8 cellular contexts compared by ENCODE assay signal in the genomic region with DNA sequence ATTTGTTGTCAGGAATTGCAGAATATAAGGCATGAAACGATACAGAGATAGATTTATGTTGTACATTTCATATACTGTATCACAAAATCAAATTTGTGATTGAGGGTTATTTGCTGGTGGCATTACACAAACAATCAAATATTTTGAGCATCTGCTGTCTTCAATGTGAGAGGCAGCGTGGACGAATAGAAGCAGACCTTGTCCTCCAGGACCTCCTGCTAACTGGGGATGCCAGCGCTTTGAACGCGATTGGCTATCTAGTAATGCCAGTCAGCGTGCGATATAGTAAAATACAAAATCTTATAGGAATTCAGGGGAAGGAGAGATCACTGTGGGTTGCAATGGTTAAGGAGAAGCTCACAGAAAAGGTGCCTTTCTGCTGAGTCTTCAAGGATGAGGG. TPM values are rescaled to one million over a fixed set of nuclear protein-coding genes. Genes with fewer than 3 reads are reported as not detected.
DNase-seq lines count a peak whose midpoint lies in the region; ATAC-seq lines count a peak whose summit lies in the region.

No MANE protein-coding gene starts in this region.

- peak overlapping the region; percentile 78 for H3K4me3 Mint-ChIP-seq in activated CD4-positive, alpha-beta T cell treated with anti-CD3 and anti-CD28 coated beads for 36 hours
- H3K4me3 Mint-ChIP-seq in activated naive CD8-positive, alpha-beta T cell = peak overlapping the region; percentile 87

- peaks cover 11% of the 10 kb centered on the region for H3K9me3 Mint-ChIP-seq in activated CD4-positive, alpha-beta T cell treated with anti-CD3 and anti-CD28 coated beads for 36 hours (ENCODE audit: low read depth)
- peaks cover 12% of the 10 kb centered on the region for H3K9me3 Mint-ChIP-seq in activated naive CD8-positive, alpha-beta T cell (ENCODE audit: low read depth)

- ATAC-seq in activated CD4-positive, alpha-beta T cell treated with anti-CD3 and anti-CD28 coated beads for 36 hours = no peak
- ATAC-seq in HG02840 (IDR thresholded peaks at IDR 0.05; ENCODE audit: low FRiP score, unreplicated experiment) (no peak), GM18520 (IDR thresholded peaks at IDR 0.05; ENCODE audit: unreplicated experiment) (no peak)

- no peak overlapping the region for H3K27ac ChIP-seq in iPS-20b (ENCODE audit: low read length)
- peak overlapping the region; percentile 90 for H3K27ac ChIP-seq in stomach smooth muscle (ENCODE audit: low read length)

- no peaks in the 10 kb centered on the region for H3K9me3 ChIP-seq in iPS-20b (ENCODE audit: insufficient read depth, low read depth, low read length)
- no peaks in the 10 kb centered on the region for H3K9me3 ChIP-seq in stomach smooth muscle (ENCODE audit: control insufficient read depth in 2 of 2, low read length in 2 of 2)

- H3K4me1 ChIP-seq in iPS-20b (ENCODE audit: insufficient read depth, low read length) (peaks cover 15% of the 10 kb centered on the region; the same call in 1 of the 2 replicates), stomach smooth muscle (ENCODE audit: control insufficient read depth, insufficient read depth, low read length) (peaks cover 37% of the 10 kb centered on the region)

- peaks cover 32% of the 10 kb centered on the region for H3K4me1 Mint-ChIP-seq in activated CD4-positive, alpha-beta T cell treated with anti-CD3 and anti-CD28 coated beads for 36 hours
- H3K4me1 Mint-ChIP-seq in activated naive CD8-positive, alpha-beta T cell (ENCODE audit: low read depth) = peaks cover 21% of the 10 kb centered on the region

- peak overlapping the region; percentile 94 for H3K4me3 ChIP-seq in iPS-20b (ENCODE audit: low read length)
- peak overlapping the region; percentile 92 to 97 for H3K4me3 ChIP-seq in stomach smooth muscle (ENCODE audit: low read length in 2 of 2)

- DNase-seq in activated CD4-positive, alpha-beta T cell treated with anti-CD3 and anti-CD28 coated beads for 36 hours = no peak
- DNase-seq in activated CD4-positive, alpha-beta T cell treated with anti-CD3 and anti-CD28 coated beads for 48 hours = no peak
- DNase-seq in RKO (ENCODE audit: low spot score) = no peak

- POLR2A ChIA-PET in activated CD4-positive, alpha-beta T cell treated with anti-CD3 and anti-CD28 coated beads for 36 hours (lab: Charles Lee) = no interaction called here

- CTCF ChIA-PET in activated CD4-positive, alpha-beta T cell treated with anti-CD3 and anti-CD28 coated beads for 36 hours (lab: Charles Lee) = interaction anchor here (0.7 to 2.7 kb wide), 11 partner anchors 8 to 720 kb away, joined by 3 to 17 read pairs (median 4); no protein-coding TSS in a partner anchor

- H3K36me3 ChIP-seq in iPS-20b (ENCODE audit: insufficient read depth, low read depth, low read length) (peaks cover 20% of the 10 kb centered on the region; the same call in 1 of the 2 replicates), stomach smooth muscle (ENCODE audit: control insufficient read depth in 2 of 2, insufficient read depth in 2 of 2, low read length in 2 of 2) (peaks cover 9 to 22% of the 10 kb centered on the region in 2 donors)

- peaks cover 33% of the 10 kb centered on the region for H3K36me3 Mint-ChIP-seq in activated CD4-positive, alpha-beta T cell treated with anti-CD3 and anti-CD28 coated beads for 36 hours (ENCODE audit: low read depth)
- peaks cover 23% of the 10 kb centered on the region for H3K36me3 Mint-ChIP-seq in activated naive CD8-positive, alpha-beta T cell

- intact Hi-C loops in activated CD4-positive, alpha-beta T cell treated with anti-CD3 and anti-CD28 coated beads for 36 hours (cut with DNase I, micrococcal nuclease) = loop anchor here (1.0 to 10.0 kb wide), 7 partner anchors 483 to 1640 kb away; a partner anchor contains a TSS

- H3K27me3 Mint-ChIP-seq in activated CD4-positive, alpha-beta T cell treated with anti-CD3 and anti-CD28 coated beads for 36 hours = peaks cover 7% of the 10 kb centered on the region
- H3K27me3 Mint-ChIP-seq in activated naive CD8-positive, alpha-beta T cell = peaks cover 6% of the 10 kb centered on the region

- H3K27me3 ChIP-seq in iPS-20b (ENCODE audit: insufficient read depth, low read length) (peaks cover 18% of the 10 kb centered on the region), stomach smooth muscle (ENCODE audit: control insufficient read depth in 1 of 2, insufficient read depth in 2 of 2, low read length in 2 of 2) (no peaks in the 10 kb centered on the region)

- H3K9ac ChIP-seq in iPS-20b (ENCODE audit: low read depth, low read length) (peak overlapping the region; percentile 54; the same call in 1 of the 2 replicates), stomach smooth muscle (ENCODE audit: low read length in 2 of 2) (peak overlapping the region; percentile 84 to 92)

- peak overlapping the region; percentile 84 for H3K27ac Mint-ChIP-seq in activated CD4-positive, alpha-beta T cell treated with anti-CD3 and anti-CD28 coated beads for 36 hours
- H3K27ac Mint-ChIP-seq in activated naive CD8-positive, alpha-beta T cell = peak overlapping the region; percentile 83

RNA-seq across cellular contexts. Expression of a gene that starts 0.6 kb away (rescaled TPM):
- 10 to 100 TPM; 22.7 to 29.5 TPM for total RNA-seq in activated CD4-positive, alpha-beta T cell treated with anti-CD3 and anti-CD28 coated beads for 36 hours
